In the genomic region with DNA sequence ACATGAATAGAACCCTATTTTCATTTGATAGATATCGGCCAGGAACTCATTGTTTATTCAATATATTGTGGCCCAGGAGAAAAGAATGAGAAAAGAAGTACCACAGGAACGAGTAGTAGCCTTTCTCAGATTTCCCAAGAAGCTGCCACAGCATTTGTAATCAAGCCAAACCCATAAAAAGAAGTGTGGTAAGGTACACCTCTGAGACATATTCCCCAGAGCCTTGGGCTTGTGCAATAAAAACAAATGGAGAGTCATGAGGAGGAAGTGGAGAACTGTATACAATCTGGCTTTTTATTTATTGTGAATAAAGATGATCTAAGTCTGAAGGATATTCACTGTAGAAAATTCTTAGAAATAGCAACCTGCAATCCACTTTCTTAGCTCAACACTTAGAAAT, we compare ENCODE assay signal across 1 cellular context.
TF ChIP-seq lines count a peak whose summit lies in the region.

No MANE protein-coding gene starts in this region.

TF ChIP-seq in WTC11, 78 proteins besides CTCF, POLR2A, EP300 and RAD21 (continued from another document):
- TF ChIP-seq, protein P1, sequence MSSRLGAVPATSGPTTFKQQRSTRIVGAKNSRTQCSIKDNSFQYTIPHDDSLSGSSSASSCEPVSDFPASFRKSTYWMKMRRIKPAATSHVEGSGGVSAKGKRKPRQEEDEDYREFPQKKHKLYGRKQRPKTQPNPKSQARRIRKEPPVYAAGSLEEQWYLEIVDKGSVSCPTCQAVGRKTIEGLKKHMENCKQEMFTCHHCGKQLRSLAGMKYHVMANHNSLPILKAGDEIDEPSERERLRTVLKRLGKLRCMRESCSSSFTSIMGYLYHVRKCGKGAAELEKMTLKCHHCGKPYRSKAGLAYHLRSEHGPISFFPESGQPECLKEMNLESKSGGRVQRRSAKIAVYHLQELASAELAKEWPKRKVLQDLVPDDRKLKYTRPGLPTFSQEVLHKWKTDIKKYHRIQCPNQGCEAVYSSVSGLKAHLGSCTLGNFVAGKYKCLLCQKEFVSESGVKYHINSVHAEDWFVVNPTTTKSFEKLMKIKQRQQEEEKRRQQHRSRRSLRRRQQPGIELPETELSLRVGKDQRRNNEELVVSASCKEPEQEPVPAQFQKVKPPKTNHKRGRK (CRISPR knock-in tag; IDR thresholded peaks at IDR 0.05; ENCODE audit: borderline replicate concordance), result no peak
- TF ChIP-seq, protein P2, sequence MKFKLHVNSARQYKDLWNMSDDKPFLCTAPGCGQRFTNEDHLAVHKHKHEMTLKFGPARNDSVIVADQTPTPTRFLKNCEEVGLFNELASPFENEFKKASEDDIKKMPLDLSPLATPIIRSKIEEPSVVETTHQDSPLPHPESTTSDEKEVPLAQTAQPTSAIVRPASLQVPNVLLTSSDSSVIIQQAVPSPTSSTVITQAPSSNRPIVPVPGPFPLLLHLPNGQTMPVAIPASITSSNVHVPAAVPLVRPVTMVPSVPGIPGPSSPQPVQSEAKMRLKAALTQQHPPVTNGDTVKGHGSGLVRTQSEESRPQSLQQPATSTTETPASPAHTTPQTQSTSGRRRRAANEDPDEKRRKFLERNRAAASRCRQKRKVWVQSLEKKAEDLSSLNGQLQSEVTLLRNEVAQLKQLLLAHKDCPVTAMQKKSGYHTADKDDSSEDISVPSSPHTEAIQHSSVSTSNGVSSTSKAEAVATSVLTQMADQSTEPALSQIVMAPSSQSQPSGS (CRISPR knock-in tag; IDR thresholded peaks at IDR 0.05; ENCODE audit: borderline replicate concordance, low read depth), result no peak
- TF ChIP-seq, protein P3, sequence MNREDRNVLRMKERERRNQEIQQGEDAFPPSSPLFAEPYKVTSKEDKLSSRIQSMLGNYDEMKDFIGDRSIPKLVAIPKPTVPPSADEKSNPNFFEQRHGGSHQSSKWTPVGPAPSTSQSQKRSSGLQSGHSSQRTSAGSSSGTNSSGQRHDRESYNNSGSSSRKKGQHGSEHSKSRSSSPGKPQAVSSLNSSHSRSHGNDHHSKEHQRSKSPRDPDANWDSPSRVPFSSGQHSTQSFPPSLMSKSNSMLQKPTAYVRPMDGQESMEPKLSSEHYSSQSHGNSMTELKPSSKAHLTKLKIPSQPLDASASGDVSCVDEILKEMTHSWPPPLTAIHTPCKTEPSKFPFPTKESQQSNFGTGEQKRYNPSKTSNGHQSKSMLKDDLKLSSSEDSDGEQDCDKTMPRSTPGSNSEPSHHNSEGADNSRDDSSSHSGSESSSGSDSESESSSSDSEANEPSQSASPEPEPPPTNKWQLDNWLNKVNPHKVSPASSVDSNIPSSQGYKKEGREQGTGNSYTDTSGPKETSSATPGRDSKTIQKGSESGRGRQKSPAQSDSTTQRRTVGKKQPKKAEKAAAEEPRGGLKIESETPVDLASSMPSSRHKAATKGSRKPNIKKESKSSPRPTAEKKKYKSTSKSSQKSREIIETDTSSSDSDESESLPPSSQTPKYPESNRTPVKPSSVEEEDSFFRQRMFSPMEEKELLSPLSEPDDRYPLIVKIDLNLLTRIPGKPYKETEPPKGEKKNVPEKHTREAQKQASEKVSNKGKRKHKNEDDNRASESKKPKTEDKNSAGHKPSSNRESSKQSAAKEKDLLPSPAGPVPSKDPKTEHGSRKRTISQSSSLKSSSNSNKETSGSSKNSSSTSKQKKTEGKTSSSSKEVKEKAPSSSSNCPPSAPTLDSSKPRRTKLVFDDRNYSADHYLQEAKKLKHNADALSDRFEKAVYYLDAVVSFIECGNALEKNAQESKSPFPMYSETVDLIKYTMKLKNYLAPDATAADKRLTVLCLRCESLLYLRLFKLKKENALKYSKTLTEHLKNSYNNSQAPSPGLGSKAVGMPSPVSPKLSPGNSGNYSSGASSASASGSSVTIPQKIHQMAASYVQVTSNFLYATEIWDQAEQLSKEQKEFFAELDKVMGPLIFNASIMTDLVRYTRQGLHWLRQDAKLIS (CRISPR knock-in tag; IDR thresholded peaks at IDR 0.05; ENCODE audit: borderline replicate concordance), result no peak
TF ChIP-seq in WTC11: peak in this region for 0.
